Comparison of ENCODE assay signal across 13 cellular contexts in genomic region chr21:42395910-42396625, GRCh38. TPM values are rescaled to one million over a fixed set of nuclear protein-coding genes. Genes with fewer than 3 reads are reported as not detected.
DNase-seq lines count a peak whose midpoint lies in the region; ATAC-seq, FAIRE-seq and TF ChIP-seq lines count a peak whose summit lies in the region.
"Had no signal": no experiment of that assay in that cellular context is flagged by ENCODE, and none has a peak within 500 bp of the region (broad histone marks: within the 10 kb centered on the region; RNA-seq: fewer than 3 reads in every experiment).

Gene TMPRSS3, minus strand, starts transcription at chr21:42396052. Its CDS starts 635 bp downstream, at chr21:42395417.

- FAIRE-seq in RCC 7860 (lab: Jason Lieb, UNC): no peak

- no peak within 1 kb of the TSS for H3K4me3 ChIP-seq in naive thymus-derived CD4-positive, alpha-beta T cell (ENCODE audit: low read length)
- H3K4me3 ChIP-seq in mesenchymal stem cell (ENCODE audit: insufficient read depth in 1 of 2, low read depth in 1 of 2, low read length in 2 of 2) (no peak within 1 kb of the TSS), GM23338 (no peak within 1 kb of the TSS)

- POLR2A ChIA-PET in naive thymus-derived CD4-positive, alpha-beta T cell (lab: Charles Lee): interaction anchor here (4.5 to 10.3 kb wide), 2 partner anchors 7 to 26 kb away, joined by 81 to 181 read pairs; partner anchors contain the start of gene UBASH3A

- no peaks in the 10 kb centered on the region for H4K20me1 ChIP-seq in GM23338 (replicated peaks; ENCODE audit: insufficient read depth)

- DNase-seq in A172 (ENCODE audit: low spot score): peak; percentile 26
- peak; percentile 68 for DNase-seq in H4 (ENCODE audit: low spot score)
- DNase-seq in activated T-helper 2 cell treated with anti-CD3 and anti-CD28 coated beads, Interferon-gamma antibody, Interleukin-2, Interleukin-4, amounts not matched to agents 10 μg/mL and 5 μg/mL and 100 μg/mL, durations not matched to agents 14 hours and 24 hours and 36 hours (ENCODE audit: low spot score): no peak
- DNase-seq in naive thymus-derived CD4-positive, alpha-beta T cell: no peak
- DNase-seq in RCC 7860 (ENCODE audit: low spot score): no peak
- DNase-seq in mesenchymal stem cell: no peak
- DNase-seq in GM23338 (ENCODE audit: low spot score): no peak
- DNase-seq in NCI-H2196 treated with DMSO at 0.1 percent for 48 hours (lab: John Stamatoyannopoulos, UW; ENCODE audit: unreplicated experiment): no peak
- DNase-seq: activated T-cell treated with anti-CD3 and anti-CD28 coated beads, Interleukin-2, amount 50 U/mL, for 1 hour; NCI-H187 treated with DMSO at 0.1 percent for 48 hours; NCI-H69; Right ventricle myocardium superior had no signal

- H2BK15ac ChIP-seq in mesenchymal stem cell (ENCODE audit: low read depth, poor library complexity, severe bottlenecking): no peak within 1 kb of the TSS

- no peak for TF ChIP-seq CTCF in GM23338 (conservative IDR thresholded peaks at IDR 0.05; ENCODE audit: low read depth in 2 of 2)

- H3K18ac ChIP-seq in mesenchymal stem cell (ENCODE audit: low read depth in 1 of 2, low read length in 2 of 2): no peak within 1 kb of the TSS

- no peak within 1 kb of the TSS for H4K91ac ChIP-seq in mesenchymal stem cell (ENCODE audit: low read length)

- H3K4me3 Mint-ChIP-seq in activated T-helper 2 cell treated with anti-CD3 and anti-CD28 coated beads, Interferon-gamma antibody, Interleukin-2, Interleukin-4, amounts not matched to agents 10 μg/mL and 5 μg/mL and 100 μg/mL, durations not matched to agents 14 hours and 24 hours and 36 hours (ENCODE audit: low read depth): no peak within 1 kb of the TSS
- H3K4me3 Mint-ChIP-seq in naive thymus-derived CD4-positive, alpha-beta T cell: no peak within 1 kb of the TSS
- H3K4me3 Mint-ChIP-seq in GM23338: no peak within 1 kb of the TSS

- peaks cover 73% of the 10 kb centered on the region for H3K36me3 Mint-ChIP-seq in activated T-helper 2 cell treated with anti-CD3 and anti-CD28 coated beads, Interferon-gamma antibody, Interleukin-2, Interleukin-4, amounts not matched to agents 10 μg/mL and 5 μg/mL and 100 μg/mL, durations not matched to agents 14 hours and 24 hours and 36 hours (ENCODE audit: low read depth)
- peaks cover 0 to 9% (median 0%) of the 10 kb centered on the region in 5 donors for H3K36me3 Mint-ChIP-seq in naive thymus-derived CD4-positive, alpha-beta T cell
- H3K36me3 Mint-ChIP-seq in GM23338 (ENCODE audit: low read depth): no peaks in the 10 kb centered on the region

- H3K79me2 ChIP-seq in GM23338 (replicated peaks; ENCODE audit: insufficient read depth): no peaks in the 10 kb centered on the region

- H2BK12ac ChIP-seq in mesenchymal stem cell (ENCODE audit: low read length in 2 of 2): no peak within 1 kb of the TSS

- no peaks in the 10 kb centered on the region for H3F3A ChIP-seq in GM23338 (replicated peaks; ENCODE audit: low read depth)

- H3K23ac ChIP-seq in mesenchymal stem cell (ENCODE audit: low read length in 2 of 2): no peak within 1 kb of the TSS

- H3K9me2 ChIP-seq in GM23338 (ENCODE audit: insufficient read depth): 0 out of 2 replicates have a peak, but pooled peaks cover 3% of the 10 kb centered on the region

- H3K14ac ChIP-seq in mesenchymal stem cell (ENCODE audit: low read length in 2 of 2): no peak within 1 kb of the TSS

- H3K27ac ChIP-seq in naive thymus-derived CD4-positive, alpha-beta T cell (ENCODE audit: low read depth, low read length): no peak within 1 kb of the TSS
- H3K27ac ChIP-seq in mesenchymal stem cell (ENCODE audit: low read length, poor library complexity, severe bottlenecking) (no peak within 1 kb of the TSS), GM23338 (ENCODE audit: low read depth) (no peak within 1 kb of the TSS)

- H2AK5ac ChIP-seq in mesenchymal stem cell (ENCODE audit: low read length, severe bottlenecking): no peak within 1 kb of the TSS

- no peaks in the 10 kb centered on the region for H3K36me3 ChIP-seq in naive thymus-derived CD4-positive, alpha-beta T cell (ENCODE audit: control insufficient read depth in 2 of 3, insufficient read depth in 3 of 3, low read length in 3 of 3)
- H3K36me3 ChIP-seq in mesenchymal stem cell (ENCODE audit: control insufficient read depth in 1 of 2, insufficient read depth in 2 of 2, low read depth in 1 of 2, low read length in 2 of 2) (no peaks in the 10 kb centered on the region), GM23338 (ENCODE audit: insufficient read depth) (no peaks in the 10 kb centered on the region)

- no peaks in the 10 kb centered on the region for H3K27me3 ChIP-seq in naive thymus-derived CD4-positive, alpha-beta T cell (ENCODE audit: control insufficient read depth in 2 of 2, insufficient read depth in 2 of 2, low read length in 2 of 2)
- H3K27me3 ChIP-seq in mesenchymal stem cell (ENCODE audit: control insufficient read depth in 1 of 2, insufficient read depth in 1 of 2, low read length in 2 of 2) (peaks cover 0 to 46% of the 10 kb centered on the region in 2 experiments), GM23338 (ENCODE audit: insufficient read depth) (no peaks in the 10 kb centered on the region)

- peaks cover 13 to 35% of the 10 kb centered on the region in 2 donors for H3K4me1 ChIP-seq in naive thymus-derived CD4-positive, alpha-beta T cell (ENCODE audit: control insufficient read depth in 2 of 2, insufficient read depth in 2 of 2, low read length in 2 of 2)
- H3K4me1 ChIP-seq in mesenchymal stem cell (ENCODE audit: control insufficient read depth, insufficient read depth, low read depth, low read length) (peaks cover 8% of the 10 kb centered on the region), GM23338 (ENCODE audit: insufficient read depth) (no peaks in the 10 kb centered on the region)

- no peak within 1 kb of the TSS for H3K9ac ChIP-seq in mesenchymal stem cell (ENCODE audit: low read length)

- H3K9me3 ChIP-seq in naive thymus-derived CD4-positive, alpha-beta T cell (ENCODE audit: control insufficient read depth in 2 of 3, low read length in 3 of 3): no peaks in the 10 kb centered on the region
- no peaks in the 10 kb centered on the region for H3K9me3 ChIP-seq in mesenchymal stem cell (ENCODE audit: control insufficient read depth, low read length)

- CTCF ChIA-PET in naive thymus-derived CD4-positive, alpha-beta T cell (lab: Charles Lee): no interaction called here

- 77% methylated on average over 17 of the region's 17 CpGs for WGBS in mesenchymal stem cell

- ATAC-seq in naive thymus-derived CD4-positive, alpha-beta T cell: no peak
- no peak for ATAC-seq in GM23338

- no peak within 1 kb of the TSS for H4K8ac ChIP-seq in mesenchymal stem cell (ENCODE audit: low read length)

- no peak within 1 kb of the TSS for H2BK5ac ChIP-seq in mesenchymal stem cell (ENCODE audit: low read depth, low read length, poor library complexity, severe bottlenecking)

- H3K27me3 Mint-ChIP-seq in activated T-helper 2 cell treated with anti-CD3 and anti-CD28 coated beads, Interferon-gamma antibody, Interleukin-2, Interleukin-4, amounts not matched to agents 10 μg/mL and 5 μg/mL and 100 μg/mL, durations not matched to agents 14 hours and 24 hours and 36 hours (ENCODE audit: low read depth): no peaks in the 10 kb centered on the region
- peaks cover 0 to 4% (median 0%) of the 10 kb centered on the region in 5 donors for H3K27me3 Mint-ChIP-seq in naive thymus-derived CD4-positive, alpha-beta T cell
- peaks cover 5% of the 10 kb centered on the region for H3K27me3 Mint-ChIP-seq in GM23338 (ENCODE audit: insufficient read depth, low read depth, poor library complexity)

- H3K9me3 Mint-ChIP-seq in activated T-helper 2 cell treated with anti-CD3 and anti-CD28 coated beads, Interferon-gamma antibody, Interleukin-2, Interleukin-4, amounts not matched to agents 10 μg/mL and 5 μg/mL and 100 μg/mL, durations not matched to agents 14 hours and 24 hours and 36 hours: no peaks in the 10 kb centered on the region
- no peaks in the 10 kb centered on the region for H3K9me3 Mint-ChIP-seq in naive thymus-derived CD4-positive, alpha-beta T cell
- H3K9me3 Mint-ChIP-seq in GM23338: no peaks in the 10 kb centered on the region; the same call in 2 of the 3 replicates

- no peak within 1 kb of the TSS for H3K4ac ChIP-seq in mesenchymal stem cell (ENCODE audit: low read depth in 1 of 2, low read length in 2 of 2)

- peaks cover 72% of the 10 kb centered on the region for H3K4me1 Mint-ChIP-seq in activated T-helper 2 cell treated with anti-CD3 and anti-CD28 coated beads, Interferon-gamma antibody, Interleukin-2, Interleukin-4, amounts not matched to agents 10 μg/mL and 5 μg/mL and 100 μg/mL, durations not matched to agents 14 hours and 24 hours and 36 hours (ENCODE audit: low read depth)
- peaks cover 26 to 84% (median 64%) of the 10 kb centered on the region in 7 donors for H3K4me1 Mint-ChIP-seq in naive thymus-derived CD4-positive, alpha-beta T cell
- peaks cover 3% of the 10 kb centered on the region; the same call in 1 of the 3 replicates for H3K4me1 Mint-ChIP-seq in GM23338

- H2AFZ ChIP-seq in mesenchymal stem cell (ENCODE audit: low read depth, low read length): no peak within 1 kb of the TSS
- H2AFZ ChIP-seq in GM23338: no peak within 1 kb of the TSS

- intact Hi-C loops in activated T-helper 2 cell treated with anti-CD3 and anti-CD28 coated beads, Interferon-gamma antibody, Interleukin-2, Interleukin-4, amounts not matched to agents 10 μg/mL and 5 μg/mL and 100 μg/mL, durations not matched to agents 14 hours and 24 hours and 36 hours (cut with micrococcal nuclease): no loop called here
- intact Hi-C loops in naive thymus-derived CD4-positive, alpha-beta T cell (cut with micrococcal nuclease): loop anchor here in 1 of 2 donors (5.0 kb wide), 1 partner anchor 66 kb away; no protein-coding TSS in a partner anchor

- H3K27ac Mint-ChIP-seq in activated T-helper 2 cell treated with anti-CD3 and anti-CD28 coated beads, Interferon-gamma antibody, Interleukin-2, Interleukin-4, amounts not matched to agents 10 μg/mL and 5 μg/mL and 100 μg/mL, durations not matched to agents 14 hours and 24 hours and 36 hours: peak within 1 kb of the TSS; percentile 43
- peak within 1 kb of the TSS in 5 of 9 donors; percentile 25 to 51 (median 50) for H3K27ac Mint-ChIP-seq in naive thymus-derived CD4-positive, alpha-beta T cell
- H3K27ac Mint-ChIP-seq in GM23338: no peak within 1 kb of the TSS

- H2BK120ac ChIP-seq in mesenchymal stem cell (ENCODE audit: low read depth, low read length): no peak within 1 kb of the TSS

- H3K4me2 ChIP-seq in mesenchymal stem cell (ENCODE audit: low read length, poor library complexity, severe bottlenecking): no peak within 1 kb of the TSS
- H3K4me2 ChIP-seq in GM23338: no peak within 1 kb of the TSS

- no peaks in the 10 kb centered on the region for H3K79me1 ChIP-seq in mesenchymal stem cell (replicated peaks; ENCODE audit: low read length, poor library complexity, severe bottlenecking)

RNA-seq across cellular contexts. Expression of gene TMPRSS3, which starts in this region (rescaled TPM):
- total RNA-seq in A172 (2014; rRNA removed; shearing (Covaris generic)): 0.12 TPM in 1 of 2 replicates, not detected in the other
- 3.2 and 6.9 TPM in 2 replicates for total RNA-seq in H4 (2014; rRNA removed; shearing (Covaris generic))
- total RNA-seq in activated T-helper 2 cell treated with anti-CD3 and anti-CD28 coated beads, Interferon-gamma antibody, Interleukin-2, Interleukin-4, amounts not matched to agents 10 μg/mL and 5 μg/mL and 100 μg/mL, durations not matched to agents 14 hours and 24 hours and 36 hours: 81.0 and 88.1 TPM in 2 replicates
- 1 to 10 TPM in 4 of 5 experiments, under 1 TPM in 1; 0.88 to 7.6 (median 1.5) TPM for total RNA-seq in naive thymus-derived CD4-positive, alpha-beta T cell
- polyA plus RNA-seq in naive thymus-derived CD4-positive, alpha-beta T cell: 1 to 10 TPM in 1 of 2 donors, under 1 TPM in 1; 0.11 to 2.9 TPM
- not detected for polyA plus RNA-seq in mesenchymal stem cell (2013, experiment 1 of 2)
- polyA plus RNA-seq in mesenchymal stem cell (2013, experiment 2 of 2): not detected
- 0.17 TPM in 1 of 2 replicates, not detected in the other for total RNA-seq in GM23338 (2014; rRNA removed; shearing (Covaris generic))
- not detected in 2 replicates for polyA plus RNA-seq in GM23338 (2016; fragmentation: Nextera tagmentation; extraction: Ambion mirVana)
- total RNA-seq: Right ventricle myocardium superior, urinary bladder had no signal
- polyA plus RNA-seq: urinary bladder had no signal

Comparison
In these comparisons a context has a peak if more than half of its experiments do, and no peak if none do; other contexts are left out.
1. Peak in DNase-seq in A172; RNA of the gene not detected or under 1 TPM.